27 cellular contexts compared by ENCODE assay signal in the genomic region with DNA sequence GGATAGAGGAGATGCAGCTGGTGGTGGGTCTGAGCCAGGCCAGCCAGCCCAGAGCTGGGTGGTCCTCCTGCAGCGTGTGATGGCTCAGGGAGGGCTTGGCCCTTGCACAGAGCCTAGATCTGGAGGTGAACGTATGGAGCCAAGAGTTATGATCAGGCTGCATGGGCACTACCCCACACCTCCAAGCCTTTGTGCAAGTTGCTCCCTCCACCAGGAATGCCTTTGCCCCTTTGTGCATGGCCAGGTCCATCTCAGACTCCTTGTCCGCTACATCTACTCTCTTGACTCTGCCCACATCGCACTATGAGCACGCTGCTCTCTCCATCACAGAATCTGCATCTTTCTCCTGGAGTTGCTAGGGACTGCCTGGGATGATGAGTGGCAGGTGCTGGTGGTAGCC.
"Had no signal": no experiment of that assay in that cellular context is flagged by ENCODE, and none has a peak within 500 bp of the region (broad histone marks: within the 10 kb centered on the region; RNA-seq: fewer than 3 reads in every experiment).

No MANE protein-coding gene starts in this region.

- H3K36me3 Mint-ChIP-seq: activated CD4-positive, alpha-beta memory T cell treated with anti-CD3 and anti-CD28 coated beads for 36 hours; activated naive CD8-positive, alpha-beta T cell had no signal

- FAIRE-seq: astrocyte had no signal

- H3K4me3 ChIP-seq: colonic mucosa, esophagus squamous epithelium, gastroesophageal sphincter, heart right ventricle had no signal

- H3K27ac Mint-ChIP-seq: activated CD4-positive, alpha-beta memory T cell treated with anti-CD3 and anti-CD28 coated beads for 36 hours; activated CD4-positive, alpha-beta T cell treated with anti-CD3 and anti-CD28 coated beads for 36 hours; activated CD4-positive, alpha-beta T cell treated with anti-CD3 and anti-CD28 coated beads, Interleukin-2, amount 10 ng/mL, durations not matched to agents 24 days and 14 days; activated naive CD8-positive, alpha-beta T cell; activated T-cell treated with anti-CD3 and anti-CD28 coated beads, Interleukin-2, amount 50 U/mL, for 24 hours; activated T-cell treated with anti-CD3 and anti-CD28 coated beads, Interleukin-2, amount 50 U/mL, for 72 hours had no signal

- H3K27ac ChIP-seq: brain microvascular endothelial cell, colonic mucosa, esophagus squamous epithelium, gastroesophageal sphincter, heart right ventricle had no signal

- H3K4me1 ChIP-seq: colonic mucosa, esophagus squamous epithelium, gastroesophageal sphincter, heart right ventricle had no signal

- DNase-seq: activated CD4-positive, alpha-beta memory T cell treated with anti-CD3 and anti-CD28 coated beads for 36 hours; activated CD4-positive, alpha-beta T cell treated with anti-CD3 and anti-CD28 coated beads for 36 hours; activated CD4-positive, alpha-beta T cell treated with anti-CD3 and anti-CD28 coated beads, Interleukin-2, amount 10 ng/mL, durations not matched to agents 24 days and 14 days; activated CD4-positive, CD25-positive, alpha-beta regulatory T cell; activated CD4-positive, CD25-positive, alpha-beta regulatory T cell treated with anti-CD3 and anti-CD28 coated beads, Interleukin-2, amount 50 U/mL, for 72 hours; activated CD8-positive, alpha-beta memory T cell treated with anti-CD3 and anti-CD28 coated beads, Interleukin-2, amount 50 U/mL, for 48 hours; activated gamma-delta T cell; activated naive CD4-positive, alpha-beta T cell; activated naive CD4-positive, alpha-beta T cell treated with anti-CD3 and anti-CD28 coated beads, Interleukin-2, amount 50 U/mL, for 16 hours; activated T-cell treated with anti-CD3 and anti-CD28 coated beads for 4 hours; activated T-cell treated with anti-CD3 and anti-CD28 coated beads, Interleukin-2, amount 50 U/mL, for 24 hours; activated T-cell treated with anti-CD3 and anti-CD28 coated beads, Interleukin-2, amount 50 U/mL, for 72 hours; amniotic stem cell; anterior cingulate cortex; brain microvascular endothelial cell; central memory CD4-positive, alpha-beta T cell; cerebellar nuclear complex; colonic mucosa; effector memory CD4-positive, alpha-beta T cell; erythroblast; esophagus squamous epithelium; foreskin melanocyte; heart right ventricle; T-helper 2 cell had no signal

- H3K9me3 ChIP-seq: colonic mucosa had no signal

- H3K4me3 Mint-ChIP-seq: activated CD4-positive, alpha-beta memory T cell treated with anti-CD3 and anti-CD28 coated beads for 36 hours; activated CD4-positive, alpha-beta T cell treated with anti-CD3 and anti-CD28 coated beads for 36 hours; activated CD4-positive, alpha-beta T cell treated with anti-CD3 and anti-CD28 coated beads, Interleukin-2, amount 10 ng/mL, durations not matched to agents 24 days and 14 days; activated naive CD8-positive, alpha-beta T cell; activated T-cell treated with anti-CD3 and anti-CD28 coated beads, Interleukin-2, amount 50 U/mL, for 24 hours; activated T-cell treated with anti-CD3 and anti-CD28 coated beads, Interleukin-2, amount 50 U/mL, for 72 hours had no signal

- H3K27me3 Mint-ChIP-seq: activated CD4-positive, alpha-beta memory T cell treated with anti-CD3 and anti-CD28 coated beads for 36 hours; activated CD4-positive, alpha-beta T cell treated with anti-CD3 and anti-CD28 coated beads, Interleukin-2, amount 10 ng/mL, durations not matched to agents 24 days and 14 days had no signal

- H3K9me3 Mint-ChIP-seq: activated T-cell treated with anti-CD3 and anti-CD28 coated beads, Interleukin-2, amount 50 U/mL, for 24 hours had no signal

- H3K36me3 ChIP-seq: brain microvascular endothelial cell, colonic mucosa, esophagus squamous epithelium, gastroesophageal sphincter, heart right ventricle had no signal

- H3K4me1 Mint-ChIP-seq: activated CD4-positive, alpha-beta T cell treated with anti-CD3 and anti-CD28 coated beads for 36 hours; activated CD4-positive, alpha-beta T cell treated with anti-CD3 and anti-CD28 coated beads, Interleukin-2, amount 10 ng/mL, durations not matched to agents 24 days and 14 days had no signal

- H3K27me3 ChIP-seq: brain microvascular endothelial cell, colonic mucosa, esophagus squamous epithelium had no signal
